8 cellular contexts compared by ENCODE assay signal in the genomic region with DNA sequence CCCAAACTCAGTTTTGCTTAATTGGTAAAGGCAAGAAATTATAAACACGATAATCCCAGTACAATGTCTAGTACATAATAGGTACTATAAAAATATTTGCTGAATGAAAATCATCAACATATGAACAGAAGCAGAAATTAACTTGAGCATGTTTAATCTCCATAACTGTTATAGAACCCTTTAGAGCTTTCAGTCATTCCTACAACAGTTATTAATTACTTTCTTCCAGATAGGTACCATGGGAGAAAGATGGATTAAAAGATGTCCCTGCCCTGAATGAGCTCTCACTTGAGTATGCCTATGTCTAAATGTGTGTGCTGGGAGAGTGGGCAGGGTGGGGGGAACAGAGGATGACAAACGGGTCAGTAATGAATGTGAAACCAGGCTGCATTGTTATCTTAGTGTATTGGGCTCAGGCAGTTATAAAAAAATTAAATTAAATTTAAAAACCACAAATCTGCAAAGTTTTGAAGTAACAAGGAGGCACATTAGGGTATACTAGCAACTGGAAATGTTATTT. TPM values are rescaled to one million over a fixed set of nuclear protein-coding genes. Genes with fewer than 3 reads are reported as not detected.
DNase-seq lines count a peak whose midpoint lies in the region; ATAC-seq and TF ChIP-seq lines count a peak whose summit lies in the region.

No MANE protein-coding gene starts in this region.

- H3K4me3 Mint-ChIP-seq in activated CD4-positive, alpha-beta T cell treated with anti-CD3 and anti-CD28 coated beads for 36 hours = peak overlapping the region; percentile 48
- no peak overlapping the region for H3K4me3 Mint-ChIP-seq in activated CD4-positive, alpha-beta T cell treated with anti-CD3 and anti-CD28 coated beads, Interleukin-2, amount 10 ng/mL, durations not matched to agents 7 days and 5 days
- H3K4me3 Mint-ChIP-seq in activated B cell treated with CpG ODN at 0.5 μM for 24 hours = peak overlapping the region; percentile 97

- H3K27ac ChIP-seq in stomach = peak overlapping the region in 3 of 5 donors; percentile 3 to 94 (median 92)

- peaks cover 38 to 78% (median 57%) of the 10 kb centered on the region in 4 donors for H3K4me1 ChIP-seq in stomach

- peak overlapping the region in 3 of 4 donors; percentile 5 to 84 (median 78) for H3K4me3 ChIP-seq in stomach

- H3K36me3 Mint-ChIP-seq in activated CD4-positive, alpha-beta T cell treated with anti-CD3 and anti-CD28 coated beads for 36 hours (ENCODE audit: low read depth) = peaks cover 7% of the 10 kb centered on the region
- peaks cover 4% of the 10 kb centered on the region for H3K36me3 Mint-ChIP-seq in activated CD4-positive, alpha-beta T cell treated with anti-CD3 and anti-CD28 coated beads, Interleukin-2, amount 10 ng/mL, durations not matched to agents 7 days and 5 days (ENCODE audit: low read depth)
- H3K36me3 Mint-ChIP-seq in activated B cell treated with CpG ODN at 0.5 μM for 24 hours (ENCODE audit: low read depth) = peaks cover 13% of the 10 kb centered on the region

- POLR2A ChIA-PET in activated CD4-positive, alpha-beta T cell treated with anti-CD3 and anti-CD28 coated beads for 36 hours (lab: Charles Lee) = interaction anchor here (0.7 kb wide), 1 partner anchor 48 kb away, joined by 3 read pairs; no protein-coding TSS in a partner anchor
- POLR2A ChIA-PET in activated CD4-positive, alpha-beta T cell treated with anti-CD3 and anti-CD28 coated beads, Interleukin-2, amount 10 ng/mL, durations not matched to agents 7 days and 5 days (lab: Charles Lee) = no interaction called here
- POLR2A ChIA-PET in activated B cell treated with CpG ODN at 0.5 μM for 24 hours (lab: Charles Lee) = interaction anchor here (0.6 to 5.2 kb wide), 5 partner anchors 11 to 851 kb away, joined by 4 to 88 read pairs (median 26); no protein-coding TSS in a partner anchor

- no peak for ATAC-seq in activated CD4-positive, alpha-beta T cell treated with anti-CD3 and anti-CD28 coated beads for 36 hours
- ATAC-seq in activated B cell treated with CpG ODN at 0.5 μM for 24 hours (ENCODE audit: low read depth) = no peak
- ATAC-seq in GM21529 (IDR thresholded peaks at IDR 0.05; ENCODE audit: unreplicated experiment) = no peak

- H3K9me3 Mint-ChIP-seq in activated CD4-positive, alpha-beta T cell treated with anti-CD3 and anti-CD28 coated beads for 36 hours (ENCODE audit: low read depth) = no peaks in the 10 kb centered on the region
- peaks cover 3% of the 10 kb centered on the region for H3K9me3 Mint-ChIP-seq in activated CD4-positive, alpha-beta T cell treated with anti-CD3 and anti-CD28 coated beads, Interleukin-2, amount 10 ng/mL, durations not matched to agents 7 days and 5 days
- H3K9me3 Mint-ChIP-seq in activated B cell treated with CpG ODN at 0.5 μM for 24 hours = no peaks in the 10 kb centered on the region

- TF ChIP-seq POLR2A in stomach (IDR thresholded peaks at IDR 0.05) = no peak

- TF ChIP-seq EP300 in stomach (IDR thresholded peaks at IDR 0.05) = no peak

- no peaks in the 10 kb centered on the region for H3K27me3 ChIP-seq in stomach

- H3K27me3 Mint-ChIP-seq in activated CD4-positive, alpha-beta T cell treated with anti-CD3 and anti-CD28 coated beads for 36 hours = no peaks in the 10 kb centered on the region
- no peaks in the 10 kb centered on the region for H3K27me3 Mint-ChIP-seq in activated CD4-positive, alpha-beta T cell treated with anti-CD3 and anti-CD28 coated beads, Interleukin-2, amount 10 ng/mL, durations not matched to agents 7 days and 5 days
- no peaks in the 10 kb centered on the region for H3K27me3 Mint-ChIP-seq in activated B cell treated with CpG ODN at 0.5 μM for 24 hours

- H3K4me1 Mint-ChIP-seq in activated CD4-positive, alpha-beta T cell treated with anti-CD3 and anti-CD28 coated beads for 36 hours = peaks cover 66% of the 10 kb centered on the region
- peaks cover 68% of the 10 kb centered on the region for H3K4me1 Mint-ChIP-seq in activated CD4-positive, alpha-beta T cell treated with anti-CD3 and anti-CD28 coated beads, Interleukin-2, amount 10 ng/mL, durations not matched to agents 7 days and 5 days
- peaks cover 77% of the 10 kb centered on the region for H3K4me1 Mint-ChIP-seq in activated B cell treated with CpG ODN at 0.5 μM for 24 hours

- CTCF ChIA-PET in activated CD4-positive, alpha-beta T cell treated with anti-CD3 and anti-CD28 coated beads for 36 hours (lab: Charles Lee) = interaction anchor here (0.8 to 1.0 kb wide), 3 partner anchors 10 to 468 kb away, joined by 3 to 4 read pairs (median 3); no protein-coding TSS in a partner anchor
- CTCF ChIA-PET in activated CD4-positive, alpha-beta T cell treated with anti-CD3 and anti-CD28 coated beads, Interleukin-2, amount 10 ng/mL, durations not matched to agents 7 days and 5 days (lab: Charles Lee) = interaction anchor here (0.6 kb wide), 1 partner anchor 1054 kb away, joined by 3 read pairs; no protein-coding TSS in a partner anchor
- CTCF ChIA-PET in activated B cell treated with CpG ODN at 0.5 μM for 24 hours (lab: Charles Lee) = interaction anchor here (0.6 to 1.2 kb wide), 2 partner anchors 10 to 32 kb away, joined by 3 read pairs; no protein-coding TSS in a partner anchor

- H3K36me3 ChIP-seq in stomach = no peaks in the 10 kb centered on the region

- intact Hi-C loops in activated CD4-positive, alpha-beta T cell treated with anti-CD3 and anti-CD28 coated beads for 36 hours (cut with DNase I, micrococcal nuclease) = loop anchor here (5.0 to 10.0 kb wide), 8 partner anchors 44 to 851 kb away; partner anchors contain the start of genes CC2D1B (in 1 of the 2), NRDC (in 1 of the 2), OSBPL9 (in 1 of the 2) and RNF11 (in 1 of the 2)
- intact Hi-C loops in activated B cell treated with CpG ODN at 0.5 μM for 24 hours (cut with micrococcal nuclease) = loop anchor here (1.0 to 5.0 kb wide), 2 partner anchors 25 to 279 kb away; partner anchors contain the start of gene RNF11
- intact Hi-C loops in stomach (cut with DNase I; ENCODE audit: low total_unique reads) = no loop called here

- no peaks in the 10 kb centered on the region for H3K9me3 ChIP-seq in stomach

- WGBS in stomach, 5 donors = 29 to 48% (median 36%) methylated on average over 2 of the region's 2 CpGs

- no peak for DNase-seq in activated CD4-positive, alpha-beta T cell treated with anti-CD3 and anti-CD28 coated beads for 36 hours
- no peak for DNase-seq in activated CD4-positive, alpha-beta T cell treated with anti-CD3 and anti-CD28 coated beads, Interleukin-2, amount 10 ng/mL, durations not matched to agents 7 days and 5 days
- no peak for DNase-seq in activated B cell treated with CpG ODN at 0.5 μM for 24 hours
- peak; percentile 11 for DNase-seq in glomerular visceral epithelial cell (ENCODE audit: extremely low spot score)
- no peak for DNase-seq in stomach
- no peak for DNase-seq in kidney tubule cell (ENCODE audit: low spot score)
- no peak for DNase-seq in stimulated activated naive CD4-positive, alpha-beta T cell treated with Interleukin-2 at 50 U/mL for 16 hours (lab: John Stamatoyannopoulos, UW)

- no peak overlapping the region for H3K27ac Mint-ChIP-seq in activated CD4-positive, alpha-beta T cell treated with anti-CD3 and anti-CD28 coated beads for 36 hours
- H3K27ac Mint-ChIP-seq in activated CD4-positive, alpha-beta T cell treated with anti-CD3 and anti-CD28 coated beads, Interleukin-2, amount 10 ng/mL, durations not matched to agents 7 days and 5 days = no peak overlapping the region
- peak overlapping the region; percentile 79 for H3K27ac Mint-ChIP-seq in activated B cell treated with CpG ODN at 0.5 μM for 24 hours

- TF ChIP-seq CTCF in activated B cell treated with CpG ODN at 0.5 μM for 24 hours (IDR thresholded peaks at IDR 0.05) = no peak
- TF ChIP-seq CTCF in stomach (IDR thresholded peaks at IDR 0.05) = no peak

RNA-seq across cellular contexts. Expression of gene EPS15, which starts 2.4 kb away (rescaled TPM):
- 10 to 100 TPM; 59.6 to 61.6 TPM for total RNA-seq in activated CD4-positive, alpha-beta T cell treated with anti-CD3 and anti-CD28 coated beads for 36 hours
- 10 to 100 TPM; 53.9 to 58.8 TPM for total RNA-seq in activated CD4-positive, alpha-beta T cell treated with anti-CD3 and anti-CD28 coated beads, Interleukin-2, amount 10 ng/mL, durations not matched to agents 7 days and 5 days
- total RNA-seq in activated B cell treated with CpG ODN at 0.5 μM for 24 hours (150 and 151 TPM in 2 replicates), stomach (100 to 1,000 TPM in 1 of 5 donors, 10 to 100 TPM in 4; 43.8 to 139 (median 67.4) TPM)
- 10 to 100 TPM; 13.3 to 23.4 (median 15.3) TPM for polyA plus RNA-seq in stomach
